ENCODE assay signal across 3 cellular contexts in genomic region chr10:22280078-22280477, GRCh38.
TF ChIP-seq lines count a peak whose summit lies in the region.

No MANE protein-coding gene starts in this region.

TF ChIP-seq in GM23338, 12 proteins besides CTCF, POLR2A, EP300 and RAD21 (continues in another document):
- TF ChIP-seq REST (IDR thresholded peaks at IDR 0.05; ENCODE audit: unreplicated experiment) (no peak), CREB1 (CRISPR knock-in tag; IDR thresholded peaks at IDR 0.05; ENCODE audit: low read depth) (no peak), ZNF331 (CRISPR knock-in tag; IDR thresholded peaks at IDR 0.05; ENCODE audit: low read depth) (no peak), ETS1 (IDR thresholded peaks at IDR 0.05) (no peak), EZH2 (IDR thresholded peaks at IDR 0.05; ENCODE audit: low read depth, unreplicated experiment) (no peak)

TF ChIP-seq in HEK293T, 16 proteins besides CTCF, POLR2A, EP300 and RAD21:
- TF ChIP-seq PKNOX1 (IDR thresholded peaks at IDR 0.05), result no peak
- no peak for TF ChIP-seq BHLHE40 (IDR thresholded peaks at IDR 0.05; ENCODE audit: borderline replicate concordance)
- TF ChIP-seq FOXK2 (IDR thresholded peaks at IDR 0.05), result no peak
- no peak for TF ChIP-seq SUZ12 (IDR thresholded peaks at IDR 0.05)
- TF ChIP-seq L3MBTL2 (conservative IDR thresholded peaks at IDR 0.05), result no peak

TF ChIP-seq in K562, 482 proteins besides CTCF, POLR2A, EP300 and RAD21:
- TF ChIP-seq NEUROD1 (IDR thresholded peaks at IDR 0.05; ENCODE audit: borderline replicate concordance, low read depth, low read length, partially characterized antibody) (no peak), CBFA2T3 (IDR thresholded peaks at IDR 0.05) (no peak), CTBP1 (IDR thresholded peaks at IDR 0.05; ENCODE audit: borderline replicate concordance) (no peak), ZNF445 (CRISPR knock-in tag; IDR thresholded peaks at IDR 0.05; ENCODE audit: low read depth) (no peak), ARID4B (CRISPR knock-in tag; IDR thresholded peaks at IDR 0.05) (no peak), ZNF41 (CRISPR knock-in tag; conservative IDR thresholded peaks at IDR 0.05) (no peak), ATF4 (CRISPR knock-in tag; IDR thresholded peaks at IDR 0.05) (no peak), TAF15 (IDR thresholded peaks at IDR 0.05; ENCODE audit: low read depth, low read length) (no peak), ZNF449 (CRISPR knock-in tag; IDR thresholded peaks at IDR 0.05) (no peak), FOXP1 (CRISPR knock-in tag; IDR thresholded peaks at IDR 0.05) (no peak), TRIM28 (IDR thresholded peaks at IDR 0.05) (no peak), COPS2 (conservative IDR thresholded peaks at IDR 0.05) (no peak), E2F4 (CRISPR knock-in tag; IDR thresholded peaks at IDR 0.05; ENCODE audit: low read depth) (no peak), CEBPB (tag; IDR thresholded peaks at IDR 0.05) (no peak), THRA (IDR thresholded peaks at IDR 0.05) (no peak), ID3 (CRISPR knock-in tag; IDR thresholded peaks at IDR 0.05) (no peak), ID3 (tag; IDR thresholded peaks at IDR 0.05) (no peak), NONO (IDR thresholded peaks at IDR 0.05; ENCODE audit: low read depth in 2 of 2, low read length in 1 of 2) (no peak), ZNF384 (IDR thresholded peaks at IDR 0.05; ENCODE audit: low read depth, low read length) (no peak), BCLAF1 (IDR thresholded peaks at IDR 0.05; ENCODE audit: borderline replicate concordance in 1 of 2, control insufficient read depth in 1 of 2, low read depth in 2 of 2, low read length in 1 of 2) (no peak), RB1 (IDR thresholded peaks at IDR 0.05; ENCODE audit: low read depth) (no peak)
